In genomic region chr16:11112723-11113348, GRCh38 we compare ENCODE assay signal across 1 cellular context.
A peak's percentile ranks its signal among the peaks of the same experiment; 100 is the strongest.
TF ChIP-seq lines count a peak whose summit lies in the region.

No MANE protein-coding gene starts in this region.

TF ChIP-seq in K562, 482 proteins besides CTCF, POLR2A, EP300 and RAD21 (continued from another document):
- TF ChIP-seq ARID3B (CRISPR knock-in tag; IDR thresholded peaks at IDR 0.05; ENCODE audit: borderline replicate concordance) (no peak), CGGBP1 (CRISPR knock-in tag; IDR thresholded peaks at IDR 0.05) (no peak), BRD9 (IDR thresholded peaks at IDR 0.05; ENCODE audit: low read depth, partially characterized antibody) (no peak), ZNF277 (CRISPR knock-in tag; IDR thresholded peaks at IDR 0.05; ENCODE audit: borderline replicate concordance) (no peak), HMBOX1 (IDR thresholded peaks at IDR 0.05) (no peak), PRDM10 (IDR thresholded peaks at IDR 0.05; ENCODE audit: partially characterized antibody) (no peak), MXI1 (IDR thresholded peaks at IDR 0.05; ENCODE audit: low read depth, low read length) (no peak), SMAD2 (IDR thresholded peaks at IDR 0.05; ENCODE audit: low read depth, low read length) (no peak), SMAD4 (CRISPR knock-in tag; conservative IDR thresholded peaks at IDR 0.05) (peak; percentile 63; the same call in 1 of the 2 replicates), SMC3 (conservative IDR thresholded peaks at IDR 0.05; ENCODE audit: insufficient read depth, low read depth, low read length) (no peak), PCBP2 (IDR thresholded peaks at IDR 0.05; ENCODE audit: low read depth, low read length, poor library complexity, severe bottlenecking) (no peak), CBFA2T2 (conservative IDR thresholded peaks at IDR 0.05) (peak; percentile 62), CBFA2T3 (IDR thresholded peaks at IDR 0.05) (peak; percentile 76), BDP1 (IDR thresholded peaks at IDR 0.05; ENCODE audit: insufficient read depth, insufficient read length) (no peak), HBP1 (CRISPR knock-in tag; IDR thresholded peaks at IDR 0.05) (no peak), ZC3H4 (CRISPR knock-in tag; IDR thresholded peaks at IDR 0.05; ENCODE audit: borderline replicate concordance) (no peak), TFAM (CRISPR knock-in tag; conservative IDR thresholded peaks at IDR 0.05) (no peak), CCNT2 (IDR thresholded peaks at IDR 0.05; ENCODE audit: borderline replicate concordance, extremely low read depth, insufficient read length, low read depth, low read length) (peak; percentile 21), HEY1 (CRISPR knock-in tag; IDR thresholded peaks at IDR 0.05; ENCODE audit: borderline replicate concordance) (no peak), ATF2 (CRISPR knock-in tag; IDR thresholded peaks at IDR 0.05) (no peak), U2AF2 (optimal IDR thresholded peaks at IDR 0.05; ENCODE audit: low read depth, low read length) (no peak), NFRKB (IDR thresholded peaks at IDR 0.05; ENCODE audit: low read depth) (no peak), FUS (optimal IDR thresholded peaks at IDR 0.05; ENCODE audit: low read depth, low read length) (no peak), AFF1 (IDR thresholded peaks at IDR 0.05; ENCODE audit: low read depth in 1 of 2, partially characterized antibody in 2 of 2) (no peak), PHTF2 (CRISPR knock-in tag; IDR thresholded peaks at IDR 0.05) (no peak), PRMT5 (CRISPR knock-in tag; IDR thresholded peaks at IDR 0.05) (no peak), U2AF1 (optimal IDR thresholded peaks at IDR 0.05; ENCODE audit: low read depth, low read length) (no peak), ZSCAN32 (CRISPR knock-in tag; IDR thresholded peaks at IDR 0.05) (no peak), EZH2 (IDR thresholded peaks at IDR 0.05; ENCODE audit: borderline replicate concordance, low read depth, low read length) (no peak), SP2 (IDR thresholded peaks at IDR 0.05; ENCODE audit: extremely low read depth, low read depth, low read length, poor library complexity, severe bottlenecking) (no peak), CSDE1 (IDR thresholded peaks at IDR 0.05) (no peak), SREBF2 (CRISPR knock-in tag; IDR thresholded peaks at IDR 0.05) (no peak), ADNP (tag; IDR thresholded peaks at IDR 0.05) (no peak), ARID4B (CRISPR knock-in tag; IDR thresholded peaks at IDR 0.05) (no peak), NONO (IDR thresholded peaks at IDR 0.05; ENCODE audit: low read depth in 2 of 2, low read length in 1 of 2) (no peak)
TF ChIP-seq in K562: peak in this region for 32.
